10 cellular contexts compared by ENCODE assay signal in genomic region chr3:94115482-94115881, GRCh38.
DNase-seq lines count a peak whose midpoint lies in the region; ATAC-seq and TF ChIP-seq lines count a peak whose summit lies in the region.
"Had no signal": no experiment of that assay in that cellular context is flagged by ENCODE, and none has a peak within 500 bp of the region (broad histone marks: within the 10 kb centered on the region; RNA-seq: fewer than 3 reads in every experiment).

No MANE protein-coding gene starts in this region.

- ATAC-seq in GM21381 (IDR thresholded peaks at IDR 0.05; ENCODE audit: unreplicated experiment), result no peak
- ATAC-seq: CD8-positive, alpha-beta T cell; WTC11 had no signal

- peaks cover 3% of the 10 kb centered on the region for H3K36me3 ChIP-seq in OCI-LY3 (replicated peaks; ENCODE audit: low read depth, low read length)

- peak; percentile 55 for TF ChIP-seq CTCF in OCI-LY3 (IDR thresholded peaks at IDR 0.05; ENCODE audit: low read depth, low read length)
- TF ChIP-seq CTCF in retinal pigment epithelial cell (conservative IDR thresholded peaks at IDR 0.05; ENCODE audit: low read depth, low read length), result peak; percentile 56

- H3K4me1 ChIP-seq in OCI-LY3 (ENCODE audit: low read length), result no peaks in the 10 kb centered on the region

- H3K9ac ChIP-seq in OCI-LY3 (ENCODE audit: low read length), result no peak overlapping the region

- H3K27me3 ChIP-seq in OCI-LY3 (ENCODE audit: low read depth, low read length), result no peaks in the 10 kb centered on the region

- H2AFZ ChIP-seq in OCI-LY3 (ENCODE audit: low read depth, low read length), result no peak overlapping the region

- H3K79me2 ChIP-seq in OCI-LY3 (ENCODE audit: low read length), result no peaks in the 10 kb centered on the region

- no peak overlapping the region for H3K4me2 ChIP-seq in OCI-LY3 (ENCODE audit: low read length)

- no peak overlapping the region for H3K27ac ChIP-seq in OCI-LY3 (ENCODE audit: low read length)

- H3K9me3 ChIP-seq in OCI-LY3 (ENCODE audit: insufficient read depth, low read length), result no peaks in the 10 kb centered on the region

- peak; percentile 45 for DNase-seq in NCI-H2171 treated with DMSO at 0.1 percent for 48 hours (lab: John Stamatoyannopoulos, UW)
- DNase-seq in NCI-H2171 (lab: John Stamatoyannopoulos, UW), result no peak
- DNase-seq in fibroblast of gingiva (ENCODE audit: low read depth), result peak; percentile 41
- no peak for DNase-seq in retinal pigment epithelial cell (ENCODE audit: low read depth)
- DNase-seq in GF-D8 (lab: John Stamatoyannopoulos, UW), result no peak
- DNase-seq in NCI-H2029 treated with DMSO at 0.1 percent for 48 hours (lab: John Stamatoyannopoulos, UW), result no peak
- DNase-seq: CD8-positive, alpha-beta T cell had no signal

- H3K4me3 ChIP-seq in OCI-LY3 (ENCODE audit: low read length), result no peak overlapping the region
- H3K4me3 ChIP-seq in retinal pigment epithelial cell (ENCODE audit: low read length), result no peak overlapping the region

- no peaks in the 10 kb centered on the region for H4K20me1 ChIP-seq in OCI-LY3 (ENCODE audit: insufficient read depth, low read length)

Comparison
In these comparisons a context has a peak if more than half of its experiments do, and no peak if none do; other contexts are left out.
1. DNase-seq: peak in NCI-H2171 treated with DMSO at 0.1 percent for 48 hours (single experiment) and fibroblast of gingiva (single experiment); none in NCI-H2171 (single experiment), retinal pigment epithelial cell (single experiment), GF-D8 (single experiment) and NCI-H2029 treated with DMSO at 0.1 percent for 48 hours (single experiment).